Comparison of ENCODE assay signal across 29 cellular contexts in the genomic region with DNA sequence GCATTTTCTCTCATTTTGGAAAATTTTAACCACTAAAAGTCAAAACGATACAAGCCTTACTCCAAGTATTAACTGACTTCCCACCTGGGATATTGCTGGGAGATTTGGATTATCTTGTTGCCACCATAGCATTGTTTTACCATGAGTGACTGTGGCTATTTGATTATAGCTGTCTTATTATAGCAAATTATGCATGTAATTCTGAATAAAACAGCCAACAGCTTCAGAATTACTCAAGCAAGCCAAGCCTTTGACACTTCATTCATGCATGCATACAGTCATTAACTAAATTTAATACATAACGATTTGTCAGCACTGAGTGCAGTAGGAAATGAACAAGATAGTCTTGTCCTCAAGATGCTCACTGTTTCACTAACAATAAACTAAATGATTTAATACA.
"Had no signal": no experiment of that assay in that cellular context is flagged by ENCODE, and none has a peak within 500 bp of the region (broad histone marks: within the 10 kb centered on the region; RNA-seq: fewer than 3 reads in every experiment).

No MANE protein-coding gene starts in this region.

- H3K4me1 ChIP-seq: adrenal gland, body of pancreas, gastroesophageal sphincter had no signal

- H3K27me3 ChIP-seq: adrenal gland, body of pancreas, esophagus squamous epithelium, gastroesophageal sphincter had no signal

- H3K27ac ChIP-seq: adrenal gland, body of pancreas, esophagus squamous epithelium, gastroesophageal sphincter, WERI-Rb-1 had no signal

- ATAC-seq: activated CD4-positive, CD25-positive, alpha-beta regulatory T cell treated with anti-CD3 and anti-CD28 coated beads, Interleukin-2, amount 50 U/mL, for 24 hours; activated CD8-positive, alpha-beta T cell treated with anti-CD3 and anti-CD28 coated beads for 36 hours; activated naive CD8-positive, alpha-beta T cell treated with anti-CD3 and anti-CD28 coated beads, Interleukin-2, amount 50 U/mL, for 24 hours; body of pancreas; effector memory CD8-positive, alpha-beta T cell; gastroesophageal sphincter; T-cell had no signal

- H3K4me3 ChIP-seq: adrenal gland, body of pancreas, esophagus squamous epithelium, gastroesophageal sphincter had no signal

- H3K9me3 ChIP-seq: adrenal gland, body of pancreas, esophagus squamous epithelium, gastroesophageal sphincter had no signal

- H3K36me3 ChIP-seq: adrenal gland, gastroesophageal sphincter, WERI-Rb-1 had no signal

- DNase-seq: activated B cell treated with CpG ODN at 0.5 μM for 24 hours; activated CD4-positive, alpha-beta T cell treated with anti-CD3 and anti-CD28 coated beads for 48 hours; activated CD4-positive, alpha-beta T cell treated with anti-CD3 and anti-CD28 coated beads, Interleukin-2, amount 50 U/mL, for 1 hour; activated CD4-positive, alpha-beta T cell treated with anti-CD3 and anti-CD28 coated beads, Interleukin-2, amount 50 U/mL, for 48 hours; activated CD8-positive, alpha-beta memory T cell treated with anti-CD3 and anti-CD28 coated beads for 24 hours; activated CD8-positive, alpha-beta memory T cell treated with anti-CD3 and anti-CD28 coated beads, Interleukin-2, amount 50 U/mL, for 4 hours; activated CD8-positive, alpha-beta T cell treated with anti-CD3 and anti-CD28 coated beads for 36 hours; activated effector memory CD4-positive, alpha-beta T cell treated with anti-CD3 and anti-CD28 coated beads, Interleukin-2, amount 50 U/mL, for 16 hours; activated naive CD4-positive, alpha-beta T cell treated with anti-CD3 and anti-CD28 coated beads for 36 hours; activated naive CD8-positive, alpha-beta T cell treated with anti-CD3 and anti-CD28 coated beads for 36 hours; activated naive CD8-positive, alpha-beta T cell treated with anti-CD3 and anti-CD28 coated beads, Interleukin-2, amount 50 U/mL, for 24 hours; activated T-cell treated with anti-CD3 and anti-CD28 coated beads, Interleukin-2, amount 50 U/mL, for 1 hour; activated T-cell treated with anti-CD3 and anti-CD28 coated beads, Interleukin-2, amount 50 U/mL, for 48 hours; adrenal gland; amygdala; aorta; body of pancreas; caudate nucleus; cortex of kidney; dermis blood vessel endothelial cell; effector CD4-positive, alpha-beta T cell; effector memory CD8-positive, alpha-beta T cell; esophagus squamous epithelium; foreskin melanocyte; T-cell; T1000; WERI-Rb-1 had no signal
